Comparison of ENCODE assay signal across 10 cellular contexts in genomic region chr17:7218166-7218565, GRCh38. TPM values are rescaled to one million over a fixed set of nuclear protein-coding genes. Genes with fewer than 3 reads are reported as not detected.
DNase-seq lines count a peak whose midpoint lies in the region; ATAC-seq and TF ChIP-seq lines count a peak whose summit lies in the region.
"Had no signal": no experiment of that assay in that cellular context is flagged by ENCODE, and none has a peak within 500 bp of the region (broad histone marks: within the 10 kb centered on the region; RNA-seq: fewer than 3 reads in every experiment).

No MANE protein-coding gene starts in this region.

- peaks cover 19% of the 10 kb centered on the region for H3F3A ChIP-seq in DOHH2 (ENCODE audit: control insufficient read depth, insufficient read depth)

- H3K4me3 ChIP-seq in DOHH2 (ENCODE audit: low read length) (peak overlapping the region; percentile 68), RWPE2 (ENCODE audit: severe bottlenecking) (peak overlapping the region; percentile 22), fibroblast of lung (replicated peaks in 1 of 4; ENCODE audit: control extremely low read depth in 1 of 4, insufficient read depth in 1 of 4, low read depth in 3 of 4, low read length in 4 of 4) (peak overlapping the region in 2 of 4 experiments; percentile 52 to 74), psoas muscle (peak overlapping the region; percentile 50)

- H3K9me2 ChIP-seq in DOHH2 (replicated peaks; ENCODE audit: control insufficient read depth, low read length): no peaks in the 10 kb centered on the region

- no peaks in the 10 kb centered on the region for H3K9me3 ChIP-seq in DOHH2 (ENCODE audit: control insufficient read depth, insufficient read depth, low read length)
- no peaks in the 10 kb centered on the region for H3K9me3 ChIP-seq in RWPE2 (ENCODE audit: severe bottlenecking)
- H3K9me3 ChIP-seq in fibroblast of lung (ENCODE audit: control insufficient read depth, insufficient read depth, low read depth, low read length): no peaks in the 10 kb centered on the region
- no peaks in the 10 kb centered on the region for H3K9me3 ChIP-seq in psoas muscle
- H3K9me3 ChIP-seq: testis had no signal

- WGBS in psoas muscle, 3 donors: 57 to 75% (median 65%) methylated on average over 6 of the region's 6 CpGs

- peaks cover 71% of the 10 kb centered on the region for H3K4me1 ChIP-seq in DOHH2 (ENCODE audit: control insufficient read depth, low read length)
- peaks cover 9% of the 10 kb centered on the region for H3K4me1 ChIP-seq in RWPE2 (ENCODE audit: insufficient read depth, poor library complexity, severe bottlenecking)
- peaks cover 17% of the 10 kb centered on the region for H3K4me1 ChIP-seq in fibroblast of lung (ENCODE audit: control insufficient read depth, extremely low read depth, insufficient read depth, low read length)
- H3K4me1 ChIP-seq in psoas muscle: peaks cover 32% of the 10 kb centered on the region

- TF ChIP-seq CTCF in DOHH2 (IDR thresholded peaks at IDR 0.05; ENCODE audit: low read depth, low read length, poor library complexity, severe bottlenecking) (no peak), RWPE2 (IDR thresholded peaks at IDR 0.05; ENCODE audit: poor library complexity, severe bottlenecking) (no peak), fibroblast of lung (conservative IDR thresholded peaks at IDR 0.05 in 1 of 2, IDR thresholded peaks at IDR 0.05 in 1 of 2; ENCODE audit: low read depth in 1 of 2, low read length in 2 of 2) (no peak), psoas muscle (IDR thresholded peaks at IDR 0.05) (no peak)

- no peak overlapping the region for H3K9ac ChIP-seq in fibroblast of lung (ENCODE audit: insufficient read depth, low read length)

- intact Hi-C loops in psoas muscle (cut with DNase I): no loop called here

- no peak for DNase-seq in RWPE2 (ENCODE audit: low spot score)
- DNase-seq in fibroblast of lung (ENCODE audit: low read depth in 2 of 2): no peak
- DNase-seq in psoas muscle: peak in 1 of 2 donors; percentile 31
- DNase-seq in stimulated activated naive CD4-positive, alpha-beta T cell (lab: John Stamatoyannopoulos, UW): no peak
- DNase-seq in SKM-1 (lab: John Stamatoyannopoulos, UW; ENCODE audit: unreplicated experiment): no peak
- no peak for DNase-seq in activated CD4-positive, alpha-beta T cell treated with anti-CD3 and anti-CD28 coated beads for 4 hours
- DNase-seq in islet precursor cell: no peak

- ATAC-seq in RWPE2 (ENCODE audit: low read depth) (no peak), psoas muscle (no peak)

- peaks cover 32% of the 10 kb centered on the region for H3K79me2 ChIP-seq in DOHH2 (ENCODE audit: control insufficient read depth, low read length)
- H3K79me2 ChIP-seq in fibroblast of lung (ENCODE audit: control insufficient read depth, insufficient read depth, low read length): peaks cover 37% of the 10 kb centered on the region

- no peak overlapping the region for H2AFZ ChIP-seq in fibroblast of lung (ENCODE audit: low read length)

- H3K27me3 ChIP-seq in DOHH2 (ENCODE audit: control insufficient read depth, low read length) (no peaks in the 10 kb centered on the region), RWPE2 (ENCODE audit: insufficient read depth, poor library complexity, severe bottlenecking) (no peaks in the 10 kb centered on the region), fibroblast of lung (ENCODE audit: control insufficient read depth, insufficient read depth, low read length) (no peaks in the 10 kb centered on the region), psoas muscle (ENCODE audit: insufficient read depth in 3 of 3, low read length in 2 of 3) (peaks cover 0 to 6% (median 0%) of the 10 kb centered on the region in 3 donors)
- H3K27me3 ChIP-seq: testis had no signal

- H3K4me2 ChIP-seq in DOHH2 (ENCODE audit: low read length): peak overlapping the region; percentile 82
- peak overlapping the region; percentile 78 for H3K4me2 ChIP-seq in fibroblast of lung (ENCODE audit: extremely low read depth, insufficient read depth, low read length)

- H4K20me1 ChIP-seq in DOHH2 (ENCODE audit: control insufficient read depth, insufficient read depth, low read depth, low read length) (0 out of 2 replicates have a peak, but pooled peaks cover 5% of the 10 kb centered on the region), fibroblast of lung (ENCODE audit: control insufficient read depth, extremely low read depth, insufficient read depth, low read length) (no peaks in the 10 kb centered on the region)

- H3K36me3 ChIP-seq in DOHH2 (ENCODE audit: control insufficient read depth, low read length): peaks cover 25% of the 10 kb centered on the region
- peaks cover 24% of the 10 kb centered on the region for H3K36me3 ChIP-seq in RWPE2 (ENCODE audit: low read depth)
- H3K36me3 ChIP-seq in fibroblast of lung (ENCODE audit: control insufficient read depth, insufficient read depth, low read length): peaks cover 14% of the 10 kb centered on the region
- H3K36me3 ChIP-seq in psoas muscle (ENCODE audit: insufficient read depth in 1 of 2, low read depth in 1 of 2): peaks cover 0 to 26% of the 10 kb centered on the region in 2 donors

- H3K27ac ChIP-seq in DOHH2 (ENCODE audit: low read depth, low read length) (peak overlapping the region; percentile 66), RWPE2 (ENCODE audit: poor library complexity, severe bottlenecking) (peak overlapping the region; percentile 62), fibroblast of lung (ENCODE audit: insufficient read depth, low read length) (peak overlapping the region; percentile 49), psoas muscle (peak overlapping the region; percentile 53)
- H3K27ac ChIP-seq: VCaP had no signal

RNA-seq across cellular contexts. Expression of gene DLG4, which starts 1.5 kb away (rescaled TPM):
- total RNA-seq in fibroblast of lung (12.6 and 22.0 TPM in 2 replicates), psoas muscle (1 to 10 TPM; 3.2 to 8.9 (median 5.8) TPM)
- polyA plus RNA-seq in fibroblast of lung (11.3 and 14.2 TPM in 2 replicates), psoas muscle (1 to 10 TPM; 1.5 to 5.8 (median 1.8) TPM)
- polyA plus RNA-seq in fibroblast of lung (2012): 12.9 and 16.0 TPM in 2 replicates
- polyA minus RNA-seq in fibroblast of lung (ENCODE audit: low replicate concordance): 25.9 and 29.9 TPM in 2 replicates

RNA-seq across cellular contexts. Expression of gene ACADVL, which starts 1.6 kb away (rescaled TPM):
- 185 and 313 TPM in 2 replicates for total RNA-seq in fibroblast of lung
- polyA plus RNA-seq in fibroblast of lung: 129 and 143 TPM in 2 replicates
- 193 and 213 TPM in 2 replicates for polyA plus RNA-seq in fibroblast of lung (2012)
- polyA minus RNA-seq in fibroblast of lung (ENCODE audit: low replicate concordance): 320 and 330 TPM in 2 replicates
- total RNA-seq in psoas muscle: 1,000 to 10,000 TPM in 3 of 4 donors, 100 to 1,000 TPM in 1; 987 to 1,310 (median 1,099) TPM
- polyA plus RNA-seq in psoas muscle: 1,000 to 10,000 TPM in 1 of 3 donors, 100 to 1,000 TPM in 2; 538 to 1,030 (median 946) TPM

RNA-seq across cellular contexts. Expression of gene DVL2, which starts 16.2 kb away (rescaled TPM):
- total RNA-seq in fibroblast of lung (91.8 and 95.8 TPM in 2 replicates), psoas muscle (10 to 100 TPM; 11.4 to 19.6 (median 13.8) TPM)
- polyA plus RNA-seq in fibroblast of lung (8.1 and 8.6 TPM in 2 replicates), psoas muscle (10 to 100 TPM; 10.0 to 22.1 (median 10.0) TPM)
- 34.1 and 36.8 TPM in 2 replicates for polyA plus RNA-seq in fibroblast of lung (2012)
- polyA minus RNA-seq in fibroblast of lung (ENCODE audit: low replicate concordance): 70.9 and 73.8 TPM in 2 replicates

RNA-seq across cellular contexts. Expression of gene PHF23, which starts 21.1 kb away (rescaled TPM):
- total RNA-seq in fibroblast of lung (41.6 and 45.4 TPM in 2 replicates), psoas muscle (10 to 100 TPM; 20.9 to 28.8 (median 27.7) TPM)
- polyA plus RNA-seq in fibroblast of lung (46.6 and 48.7 TPM in 2 replicates), psoas muscle (10 to 100 TPM; 24.0 to 43.3 (median 29.4) TPM)
- polyA plus RNA-seq in fibroblast of lung (2012): 47.2 and 48.1 TPM in 2 replicates
- 52.1 and 77.2 TPM in 2 replicates for polyA minus RNA-seq in fibroblast of lung (ENCODE audit: low replicate concordance)

RNA-seq across cellular contexts. Expression of gene GABARAP, which starts 24.1 kb away (rescaled TPM):
- total RNA-seq in fibroblast of lung (173 and 224 TPM in 2 replicates), psoas muscle (100 to 1,000 TPM; 447 to 492 (median 481) TPM)
- polyA plus RNA-seq in fibroblast of lung (978 and 1,154 TPM in 2 replicates), psoas muscle (100 to 1,000 TPM; 344 to 569 (median 510) TPM)
- polyA plus RNA-seq in fibroblast of lung (2012): 670 and 826 TPM in 2 replicates
- polyA minus RNA-seq in fibroblast of lung (ENCODE audit: low replicate concordance): 530 and 737 TPM in 2 replicates
